In the genomic region with DNA sequence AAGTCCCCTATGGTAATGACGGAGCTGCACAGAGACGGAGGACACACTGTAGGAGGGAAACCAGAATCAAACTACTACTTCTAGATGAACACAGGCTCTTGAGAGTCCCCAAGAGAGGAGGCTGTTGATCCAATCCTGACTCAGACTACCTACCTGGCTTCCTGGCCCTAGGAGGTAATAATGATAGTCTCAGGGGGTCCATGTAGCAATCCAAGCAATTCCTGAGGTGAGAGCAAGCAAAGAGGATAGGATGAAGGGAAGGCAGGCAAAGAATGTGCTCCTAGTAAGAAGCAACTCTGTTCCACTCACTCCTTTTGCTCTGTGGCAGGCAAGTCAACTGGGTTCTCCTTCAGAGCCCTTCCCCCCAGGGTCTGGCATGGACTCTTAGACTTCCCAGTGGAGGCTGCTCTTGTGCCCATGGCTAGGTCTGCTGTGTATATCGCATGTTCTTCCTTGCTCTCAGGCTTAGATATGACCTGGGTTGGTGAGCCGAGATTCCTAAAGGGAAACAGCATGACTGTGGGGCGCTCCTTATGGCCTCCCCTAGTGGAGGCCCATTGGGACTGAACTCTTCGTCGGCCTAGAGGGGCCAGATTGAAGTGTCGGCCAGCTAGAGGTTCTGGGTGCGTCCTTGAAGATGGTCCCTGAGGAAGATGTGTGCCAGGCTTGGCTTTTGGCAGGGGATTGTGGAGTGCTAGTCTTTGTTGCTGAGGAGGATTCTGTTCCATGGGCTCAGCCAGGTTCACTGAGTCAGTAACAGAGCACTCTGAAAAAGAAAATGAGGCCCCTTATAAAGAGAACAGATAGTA, we compare ENCODE assay signal across 11 cellular contexts. TPM values are rescaled to one million over a fixed set of nuclear protein-coding genes. Genes with fewer than 3 reads are reported as not detected.
DNase-seq lines count a peak whose midpoint lies in the region; ATAC-seq and TF ChIP-seq lines count a peak whose summit lies in the region.
"Had no signal": no experiment of that assay in that cellular context is flagged by ENCODE, and none has a peak within 500 bp of the region (broad histone marks: within the 10 kb centered on the region; RNA-seq: fewer than 3 reads in every experiment).

No MANE protein-coding gene starts in this region.

- POLR2A ChIA-PET in A673 (lab: Charles Lee; ENCODE audit: low non-redundant PET): no interaction called here
- POLR2A ChIA-PET in IMR-90 (lab: Charles Lee; ENCODE audit: unreplicated experiment): no interaction called here

- no peaks in the 10 kb centered on the region for H3K27me3 Mint-ChIP-seq in nephron (ENCODE audit: low read depth)

- H3K4me3 ChIP-seq in A673 (ENCODE audit: low read depth, low read length, poor library complexity, severe bottlenecking) (no peak overlapping the region), IMR-90 (ENCODE audit: insufficient read depth, low read depth, low read length) (no peak overlapping the region), mammary epithelial cell (replicated peaks in 1 of 3; ENCODE audit: insufficient read depth in 1 of 3, low read depth in 2 of 3, low read length in 3 of 3) (no peak overlapping the region)
- H3K4me3 ChIP-seq: body of pancreas had no signal

- no peak overlapping the region for H2BK15ac ChIP-seq in IMR-90 (ENCODE audit: low read depth, low read length)

- peaks cover 42 to 67% of the 10 kb centered on the region in 2 experiments for H3K79me1 ChIP-seq in IMR-90 (ENCODE audit: low read depth in 1 of 2, low read length in 2 of 2)

- H3K9ac ChIP-seq in IMR-90 (ENCODE audit: low read depth, low read length) (no peak overlapping the region), mammary epithelial cell (ENCODE audit: insufficient read depth, low read length) (no peak overlapping the region)

- H3K27ac ChIP-seq in A673 (ENCODE audit: low read depth, low read length, poor library complexity, severe bottlenecking) (peak overlapping the region; percentile 13), IMR-90 (ENCODE audit: insufficient read depth, low read length) (no peak overlapping the region), mammary epithelial cell (ENCODE audit: insufficient read depth, low read depth, low read length) (no peak overlapping the region)

- TF ChIP-seq CTCF in A673 (conservative IDR thresholded peaks at IDR 0.05; ENCODE audit: low read depth, low read length): no peak
- TF ChIP-seq CTCF in IMR-90 (conservative IDR thresholded peaks at IDR 0.05; ENCODE audit: low read depth, low read length): no peak
- no peak for TF ChIP-seq CTCF in mammary epithelial cell (conservative IDR thresholded peaks at IDR 0.05 in 1 of 2, IDR thresholded peaks at IDR 0.05 in 1 of 2; ENCODE audit: extremely low read depth in 1 of 2, insufficient read depth in 1 of 2, low read depth in 1 of 2, low read length in 2 of 2)
- no peak for TF ChIP-seq CTCF in nephron (IDR thresholded peaks at IDR 0.05; ENCODE audit: unreplicated experiment in 3 of 3)

- no peak overlapping the region for H2BK120ac ChIP-seq in IMR-90 (ENCODE audit: low read depth, low read length)

- intact Hi-C loops in A673 (cut with micrococcal nuclease; ENCODE audit: unreplicated experiment) (no loop called here), IMR-90 (cut with micrococcal nuclease) (loop anchor here (5.0 kb wide), 1 partner anchor 228 kb away; no protein-coding TSS in a partner anchor), mammary epithelial cell (cut with micrococcal nuclease) (no loop called here)

- no peak for TF ChIP-seq POLR2A in IMR-90 (IDR thresholded peaks at IDR 0.05; ENCODE audit: low read depth, low read length)

- in situ Hi-C loops in IMR-90 (cut with MboI; ENCODE audit: low sequenced_read_pairs) (loop anchor here (5.0 kb wide), 1 partner anchor 57 kb away; a partner anchor contains a TSS), mammary epithelial cell (cut with MboI; ENCODE audit: low sequenced_read_pairs in 2 of 2) (loop anchor here in 1 of 2 donors (5.0 kb wide), 1 partner anchor 57 kb away; a partner anchor contains a TSS)

- peaks cover 50% of the 10 kb centered on the region for H3K36me3 Mint-ChIP-seq in nephron (ENCODE audit: low read depth)

- peaks cover 40% of the 10 kb centered on the region for H3K79me2 ChIP-seq in mammary epithelial cell (ENCODE audit: insufficient read depth, low read length)

- peaks cover 10% of the 10 kb centered on the region for H3K4me1 ChIP-seq in A673 (ENCODE audit: insufficient read depth, low read length, poor library complexity, severe bottlenecking)
- peaks cover 13% of the 10 kb centered on the region for H3K4me1 ChIP-seq in IMR-90 (ENCODE audit: control insufficient read depth, insufficient read depth, low read length)
- peaks cover 44% of the 10 kb centered on the region for H3K4me1 ChIP-seq in mammary epithelial cell (ENCODE audit: insufficient read depth, low read length)

- H2AFZ ChIP-seq in IMR-90 (replicated peaks; ENCODE audit: low read length, poor library complexity): no peak overlapping the region
- no peak overlapping the region for H2AFZ ChIP-seq in mammary epithelial cell (ENCODE audit: low read depth, low read length)

- no peak for TF ChIP-seq RAD21 in IMR-90 (IDR thresholded peaks at IDR 0.05; ENCODE audit: low read length)

- peak overlapping the region; percentile 89 to 99 (median 91) for H3K4me3 Mint-ChIP-seq in nephron

- CTCF ChIA-PET in A673 (lab: Charles Lee): no interaction called here
- CTCF ChIA-PET in IMR-90 (lab: Yijun Ruan, JAX): no interaction called here
- CTCF ChIA-PET in mammary epithelial cell (lab: Charles Lee; ENCODE audit: low non-redundant PET): no interaction called here

- H4K91ac ChIP-seq in IMR-90 (ENCODE audit: insufficient read depth, low read depth, low read length): no peak overlapping the region

- H3K9me3 ChIP-seq in A673 (ENCODE audit: low read depth, low read length, poor library complexity, severe bottlenecking): no peaks in the 10 kb centered on the region
- H3K9me3 ChIP-seq in IMR-90 (ENCODE audit: control insufficient read depth, insufficient read depth, low read length): no peaks in the 10 kb centered on the region
- no peaks in the 10 kb centered on the region for H3K9me3 ChIP-seq in mammary epithelial cell (replicated peaks; ENCODE audit: insufficient read depth, low read length)
- H3K9me3 ChIP-seq: body of pancreas had no signal

- no peak overlapping the region; a peak in 1 of 4 replicates for H4K8ac ChIP-seq in IMR-90 (ENCODE audit: low read depth in 2 of 2, low read length in 2 of 2)

- no peak overlapping the region for H3K14ac ChIP-seq in IMR-90 (replicated peaks; ENCODE audit: low read depth, low read length)

- peaks cover 27% of the 10 kb centered on the region for H3K9me1 ChIP-seq in IMR-90 (ENCODE audit: insufficient read depth, low read length)

- H2AK9ac ChIP-seq in IMR-90 (replicated peaks; ENCODE audit: low read depth, low read length, poor library complexity): peak overlapping the region; percentile 74

- DNase-seq in A673 (ENCODE audit: low spot score): no peak
- DNase-seq in IMR-90: no peak
- DNase-seq in mammary epithelial cell: no peak
- DNase-seq in EL: no peak
- no peak for DNase-seq in NCI-H526 (lab: John Stamatoyannopoulos, UW)
- DNase-seq in SK-N-DZ (ENCODE audit: low spot score): no peak
- DNase-seq: activated CD4-positive, CD25-positive, alpha-beta regulatory T cell; foreskin melanocyte had no signal

- H3K4ac ChIP-seq in IMR-90 (ENCODE audit: low read depth, low read length): no peak overlapping the region

- H2BK5ac ChIP-seq in IMR-90 (ENCODE audit: low read depth, low read length, poor library complexity, severe bottlenecking): no peak overlapping the region

- H4K5ac ChIP-seq in IMR-90 (ENCODE audit: low read depth, low read length): no peak overlapping the region

- H3K36me3 ChIP-seq in A673 (ENCODE audit: insufficient read depth, low read length, poor library complexity, severe bottlenecking) (peaks cover 55% of the 10 kb centered on the region), IMR-90 (ENCODE audit: control insufficient read depth, insufficient read depth, low read length) (peaks cover 44% of the 10 kb centered on the region), mammary epithelial cell (ENCODE audit: insufficient read depth, low read length) (peaks cover 22% of the 10 kb centered on the region)

- H2AK5ac ChIP-seq in IMR-90 (ENCODE audit: low read depth, low read length): no peak overlapping the region

- H2BK20ac ChIP-seq in IMR-90 (ENCODE audit: low read depth, low read length): no peak overlapping the region

- H4K20me1 ChIP-seq in IMR-90 (ENCODE audit: insufficient read depth, low read length): peaks cover 4% of the 10 kb centered on the region
- H4K20me1 ChIP-seq in mammary epithelial cell (ENCODE audit: insufficient read depth, low read length): no peaks in the 10 kb centered on the region

- peaks cover 39% of the 10 kb centered on the region for H3K4me1 Mint-ChIP-seq in nephron

- H3K56ac ChIP-seq in IMR-90 (ENCODE audit: extremely low read depth, insufficient read depth, low read length): no peak overlapping the region

- no CpG with 5 or more reads among the region's 9 CpGs for WGBS in IMR-90 (ENCODE audit: extremely low coverage in 2 of 2, insufficient read length in 1 of 2), 2 experiments
- 89% methylated on average over 9 of the region's 9 CpGs for WGBS in mammary epithelial cell (ENCODE audit: low coverage, missing lambda C conversion rate)

- BruUV-seq in A673 (replicated peaks; lab: Mats Ljungman, UMichigan): no TSS peak
- no TSS peak for BruUV-seq in IMR-90 (replicated peaks; lab: Mats Ljungman, UMichigan)
- BruUV-seq in mammary epithelial cell (replicated peaks; lab: Mats Ljungman, UMichigan): no TSS peak

- no peak for ATAC-seq in IMR-90 (ENCODE audit: low read depth)
- ATAC-seq in HG03159 (IDR thresholded peaks at IDR 0.05; ENCODE audit: unreplicated experiment): no peak
- ATAC-seq: body of pancreas had no signal

- dilution Hi-C loops in IMR-90 (cut with HindIII; ENCODE audit: low sequenced_read_pairs, unreplicated experiment): no loop called here
- dilution Hi-C loops in mammary epithelial cell (cut with HindIII; ENCODE audit: low sequenced_read_pairs): no loop called here

- H3K27me3 ChIP-seq in A673 (replicated peaks; ENCODE audit: insufficient read depth, low read depth, low read length, poor library complexity): no peaks in the 10 kb centered on the region
- H3K27me3 ChIP-seq in IMR-90 (ENCODE audit: control insufficient read depth, insufficient read depth, low read length): no peaks in the 10 kb centered on the region
- no peaks in the 10 kb centered on the region for H3K27me3 ChIP-seq in mammary epithelial cell (ENCODE audit: insufficient read depth, low read length)
- H3K27me3 ChIP-seq: body of pancreas had no signal

- H3K18ac ChIP-seq in IMR-90 (ENCODE audit: low read depth, low read length): no peak overlapping the region

- H3K27ac Mint-ChIP-seq in nephron: peak overlapping the region in 2 of 3 experiments; percentile 37 to 42

- no peaks in the 10 kb centered on the region for H3K9me3 Mint-ChIP-seq in nephron

- H3K23ac ChIP-seq in IMR-90 (ENCODE audit: low read depth, low read length): no peak overlapping the region

- no peak overlapping the region for H3K4me2 ChIP-seq in IMR-90 (ENCODE audit: low read depth, low read length)
- H3K4me2 ChIP-seq in mammary epithelial cell (ENCODE audit: insufficient read depth, low read depth, low read length): peak overlapping the region; percentile 12

RNA-seq across cellular contexts. Expression of a gene that starts 2.1 kb away (rescaled TPM):
- 46.1 and 47.0 TPM in 2 replicates for total RNA-seq in A673 (2021)
- total RNA-seq in IMR-90 (2012; rRNA removed): 21.1 and 26.9 TPM in 2 replicates
- polyA plus RNA-seq in IMR-90 (2012; rRNA removed): 30.0 and 33.0 TPM in 2 replicates
- 18.0 and 22.6 TPM in 2 replicates for polyA plus RNA-seq in IMR-90 (2012; cell fraction: cytosol; rRNA removed)
- polyA plus RNA-seq in IMR-90 (2012; cell fraction: nucleus; rRNA removed; ENCODE audit: low replicate concordance): 25.3 and 36.7 TPM in 2 replicates
- total RNA-seq in mammary epithelial cell: 100 to 1,000 TPM in 1 of 2 donors, 10 to 100 TPM in 1; 48.5 to 111 TPM
- polyA plus RNA-seq in mammary epithelial cell: 39.4 TPM
- 85.4 TPM for polyA minus RNA-seq in mammary epithelial cell
- polyA plus RNA-seq in SK-N-DZ (2014; cell fraction: cytosol; rRNA removed): 58.8 and 65.1 TPM in 2 replicates
- polyA plus RNA-seq in SK-N-DZ (2014; cell fraction: nucleus; rRNA removed): 49.1 and 78.3 TPM in 2 replicates

RNA-seq across cellular contexts. Expression of a gene that starts 7.6 kb away (rescaled TPM):
- total RNA-seq in A673 (2021): 82.7 and 85.8 TPM in 2 replicates
- total RNA-seq in IMR-90 (2012; rRNA removed): 56.1 and 92.5 TPM in 2 replicates
- 63.7 and 65.7 TPM in 2 replicates for polyA plus RNA-seq in IMR-90 (2012; rRNA removed)
- 38.5 and 42.9 TPM in 2 replicates for polyA plus RNA-seq in IMR-90 (2012; cell fraction: cytosol; rRNA removed)
- 50.8 and 70.1 TPM in 2 replicates for polyA plus RNA-seq in IMR-90 (2012; cell fraction: nucleus; rRNA removed; ENCODE audit: low replicate concordance)
- 10 to 100 TPM; 55.7 to 81.9 TPM for total RNA-seq in mammary epithelial cell
- 76.9 TPM for polyA plus RNA-seq in mammary epithelial cell
- 52.9 TPM for polyA minus RNA-seq in mammary epithelial cell
- polyA plus RNA-seq in SK-N-DZ (2014; cell fraction: cytosol; rRNA removed): 120 and 138 TPM in 2 replicates
- 90.3 and 107 TPM in 2 replicates for polyA plus RNA-seq in SK-N-DZ (2014; cell fraction: nucleus; rRNA removed)

RNA-seq across cellular contexts. Expression of a gene that starts 8.1 kb away (rescaled TPM):
- total RNA-seq in A673 (2021) (257 and 266 TPM in 2 replicates), IMR-90 (2012; rRNA removed) (167 and 224 TPM in 2 replicates), mammary epithelial cell (100 to 1,000 TPM in 1 of 2 donors, 10 to 100 TPM in 1; 66.2 to 274 TPM)
- polyA plus RNA-seq in IMR-90 (2012; rRNA removed) (375 and 393 TPM in 2 replicates), mammary epithelial cell (284 TPM)
- polyA plus RNA-seq in IMR-90 (2012; cell fraction: cytosol; rRNA removed): 171 and 190 TPM in 2 replicates
- 17.8 and 126 TPM in 2 replicates for polyA plus RNA-seq in IMR-90 (2012; cell fraction: nucleus; rRNA removed; ENCODE audit: low replicate concordance)
- polyA minus RNA-seq in mammary epithelial cell: 181 TPM
- polyA plus RNA-seq in SK-N-DZ (2014; cell fraction: cytosol; rRNA removed): 515 and 707 TPM in 2 replicates
- polyA plus RNA-seq in SK-N-DZ (2014; cell fraction: nucleus; rRNA removed): 207 and 336 TPM in 2 replicates

RNA-seq across cellular contexts. Expression of a gene that starts 22.7 kb away (rescaled TPM):
- total RNA-seq in A673 (2021) (1.5 and 3.5 TPM in 2 replicates), IMR-90 (2012; rRNA removed) (0.56 and 0.72 TPM in 2 replicates), mammary epithelial cell (10 to 100 TPM in 1 of 2 donors, 1 to 10 TPM in 1; 7.5 to 21.9 TPM)
- polyA plus RNA-seq in IMR-90 (2012; rRNA removed) (2.7 and 3.3 TPM in 2 replicates), mammary epithelial cell (8.7 TPM)
- 0.45 and 1.3 TPM in 2 replicates for polyA plus RNA-seq in IMR-90 (2012; cell fraction: cytosol; rRNA removed)
- 7.9 and 21.3 TPM in 2 replicates for polyA plus RNA-seq in IMR-90 (2012; cell fraction: nucleus; rRNA removed; ENCODE audit: low replicate concordance)
- 9.0 TPM for polyA minus RNA-seq in mammary epithelial cell
- 0.39 and 4.4 TPM in 2 replicates for polyA plus RNA-seq in SK-N-DZ (2014; cell fraction: cytosol; rRNA removed)
- 3.9 and 5.1 TPM in 2 replicates for polyA plus RNA-seq in SK-N-DZ (2014; cell fraction: nucleus; rRNA removed)

RNA-seq across cellular contexts. Expression of a gene that starts 24.4 kb away (rescaled TPM):
- total RNA-seq in A673 (2021) (21.3 and 22.4 TPM in 2 replicates), IMR-90 (2012; rRNA removed) (15.1 and 16.7 TPM in 2 replicates), mammary epithelial cell (10 to 100 TPM in 1 of 2 donors, 1 to 10 TPM in 1; 6.5 to 12.0 TPM)
- polyA plus RNA-seq in IMR-90 (2012; rRNA removed) (16.7 and 17.8 TPM in 2 replicates), mammary epithelial cell (7.7 TPM)
- polyA plus RNA-seq in IMR-90 (2012; cell fraction: cytosol; rRNA removed): 19.9 and 29.9 TPM in 2 replicates
- polyA plus RNA-seq in IMR-90 (2012; cell fraction: nucleus; rRNA removed; ENCODE audit: low replicate concordance): 20.3 and 21.5 TPM in 2 replicates
- 15.8 TPM for polyA minus RNA-seq in mammary epithelial cell
- polyA plus RNA-seq in SK-N-DZ (2014; cell fraction: cytosol; rRNA removed): 40.5 and 47.8 TPM in 2 replicates
- 64.3 and 67.7 TPM in 2 replicates for polyA plus RNA-seq in SK-N-DZ (2014; cell fraction: nucleus; rRNA removed)
